Comparison of ENCODE assay signal across 5 cellular contexts in the genomic region with DNA sequence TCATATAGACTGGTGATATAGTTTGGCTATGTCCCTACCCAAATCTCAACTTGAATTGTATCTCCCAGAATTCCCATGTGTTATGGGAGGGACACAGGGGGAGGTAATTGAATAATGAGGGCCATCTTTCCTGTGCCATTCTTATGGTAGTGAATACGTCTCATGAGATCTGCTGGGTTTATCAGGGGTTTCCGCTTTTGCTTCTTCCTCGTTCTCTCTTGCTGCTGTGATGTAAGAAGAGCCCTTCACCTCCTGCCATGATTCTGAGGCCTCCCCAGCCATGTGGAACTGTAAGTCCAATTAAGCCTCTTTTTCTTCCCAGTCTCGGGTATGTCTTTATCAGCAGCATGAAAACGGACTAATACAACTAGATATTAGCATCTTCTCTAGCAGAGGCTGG. TPM values are rescaled to one million over a fixed set of nuclear protein-coding genes. Genes with fewer than 3 reads are reported as not detected.
"Had no signal": no experiment of that assay in that cellular context is flagged by ENCODE, and none has a peak within 500 bp of the region (broad histone marks: within the 10 kb centered on the region; RNA-seq: fewer than 3 reads in every experiment).

No MANE protein-coding gene starts in this region.

RNA-seq across cellular contexts. Expression of a gene that starts 21.3 kb away (rescaled TPM):
- total RNA-seq: OCI-LY7; PC-9; RPMI7951; SJSA1; T-helper 1 cell treated with Interleukin-12 subunit alpha and Interleukin-12 subunit beta and Interleukin-4 antibody, amounts not matched to agents 30 ng/mL and 1 ng/mL, for 36 hours had no signal
